ENCODE assay signal across 9 cellular contexts in genomic region chr1:26833432-26834405, GRCh38. TPM values are rescaled to one million over a fixed set of nuclear protein-coding genes. Genes with fewer than 3 reads are reported as not detected.
DNase-seq lines count a peak whose midpoint lies in the region; ATAC-seq, FAIRE-seq and TF ChIP-seq lines count a peak whose summit lies in the region.
"Had no signal": no experiment of that assay in that cellular context is flagged by ENCODE, and none has a peak within 500 bp of the region (broad histone marks: within the 10 kb centered on the region; RNA-seq: fewer than 3 reads in every experiment).

No MANE protein-coding gene starts in this region.

- no peaks in the 10 kb centered on the region for H3K9me3 Mint-ChIP-seq in HFFc6
- H3K9me3 Mint-ChIP-seq in WTC11 = no peaks in the 10 kb centered on the region

- H3K36me3 ChIP-seq in effector memory CD4-positive, alpha-beta T cell (ENCODE audit: control insufficient read depth, insufficient read depth, low read length) = peaks cover 18% of the 10 kb centered on the region

- DNase-seq in effector memory CD4-positive, alpha-beta T cell = peak; percentile 91 to 93 (median 93)
- peak; percentile 52 to 86 (median 66) for DNase-seq in stimulated activated CD4-positive, alpha-beta T cell treated with anti-CD3 and anti-CD28 coated beads, TNF-alpha, amount 100 ng/mL, for 4 hours (ENCODE audit: low read depth in 3 of 3)
- no peak for DNase-seq in RCC 7860 (ENCODE audit: low spot score)
- DNase-seq in HFFc6 = no peak
- no peak for DNase-seq in WTC11 (ENCODE audit: low spot score)
- DNase-seq: pancreas had no signal

- CTCF ChIA-PET in WTC11 (lab: Charles Lee) = interaction anchor here (0.6 to 1.4 kb wide), 3 partner anchors 11 to 34 kb away, joined by 3 to 5 read pairs (median 3); no protein-coding TSS in a partner anchor

- H3K4me3 Mint-ChIP-seq in HFFc6 (no peak overlapping the region), WTC11 (no peak overlapping the region)

- H3K27me3 Mint-ChIP-seq in HFFc6 (ENCODE audit: insufficient read depth) = peaks cover 1% of the 10 kb centered on the region; the same call in 1 of the 2 replicates
- H3K27me3 Mint-ChIP-seq in WTC11 (ENCODE audit: low read depth) = peaks cover 2% of the 10 kb centered on the region; the same call in 1 of the 2 replicates

- FAIRE-seq in RCC 7860 (lab: Jason Lieb, UNC) = no peak
- FAIRE-seq: pancreas had no signal

- H3K27me3 ChIP-seq in effector memory CD4-positive, alpha-beta T cell (replicated peaks; ENCODE audit: control insufficient read depth, insufficient read depth, low read length, poor library complexity, severe bottlenecking) = no peaks in the 10 kb centered on the region
- H3K27me3 ChIP-seq: pancreas had no signal

- no peak overlapping the region for H3K27ac Mint-ChIP-seq in HFFc6
- H3K27ac Mint-ChIP-seq in WTC11 = no peak overlapping the region

- peak overlapping the region; percentile 11 for H3K4me3 ChIP-seq in effector memory CD4-positive, alpha-beta T cell (ENCODE audit: insufficient read depth, low read depth, low read length, poor library complexity, severe bottlenecking)
- H3K4me3 ChIP-seq: pancreas had no signal

- ATAC-seq in GM19023 (IDR thresholded peaks at IDR 0.05; ENCODE audit: unreplicated experiment) (peak; percentile 86), HG03095 (IDR thresholded peaks at IDR 0.05; ENCODE audit: unreplicated experiment) (peak; percentile 83), WTC11 (no peak)
- peak; percentile 96 for ATAC-seq in activated CD4-positive, CD25-positive, alpha-beta regulatory T cell treated with anti-CD3 and anti-CD28 coated beads, Interleukin-2, amount 50 U/mL, for 24 hours

- peaks cover 21% of the 10 kb centered on the region for H3K36me3 Mint-ChIP-seq in HFFc6 (ENCODE audit: low read depth)
- H3K36me3 Mint-ChIP-seq in WTC11 = peaks cover 44% of the 10 kb centered on the region

- TF ChIP-seq CTCF in HFFc6 (IDR thresholded peaks at IDR 0.05) (no peak), WTC11 (IDR thresholded peaks at IDR 0.05) (no peak)

- POLR2A ChIA-PET in WTC11 (lab: Charles Lee) = no interaction called here

- peak overlapping the region; percentile 99 for H3K27ac ChIP-seq in effector memory CD4-positive, alpha-beta T cell (ENCODE audit: insufficient read depth, low read length, poor library complexity, severe bottlenecking)
- H3K27ac ChIP-seq: pancreas had no signal

- peaks cover 62% of the 10 kb centered on the region for H3K4me1 ChIP-seq in effector memory CD4-positive, alpha-beta T cell (ENCODE audit: control insufficient read depth, insufficient read depth, low read length, poor library complexity, severe bottlenecking)
- H3K4me1 ChIP-seq: pancreas had no signal

- H3K9me3 ChIP-seq in effector memory CD4-positive, alpha-beta T cell (ENCODE audit: control insufficient read depth, low read length) = no peaks in the 10 kb centered on the region
- H3K9me3 ChIP-seq: pancreas had no signal

- H3K4me1 Mint-ChIP-seq in HFFc6 (ENCODE audit: low read depth) (peaks cover 10% of the 10 kb centered on the region), WTC11 (peaks cover 7% of the 10 kb centered on the region)

TF ChIP-seq in WTC11, 78 proteins besides CTCF, POLR2A, EP300 and RAD21:
- TF ChIP-seq PRDM15 (CRISPR knock-in tag; IDR thresholded peaks at IDR 0.05) (no peak), ERG (CRISPR knock-in tag; IDR thresholded peaks at IDR 0.05) (no peak), CBFB (CRISPR knock-in tag; IDR thresholded peaks at IDR 0.05; ENCODE audit: low read depth) (no peak), MYBL2 (CRISPR knock-in tag; IDR thresholded peaks at IDR 0.05) (no peak), IRF1 (CRISPR knock-in tag; IDR thresholded peaks at IDR 0.05) (no peak), PRRX2 (CRISPR knock-in tag; IDR thresholded peaks at IDR 0.05) (no peak), FOXP4 (CRISPR knock-in tag; IDR thresholded peaks at IDR 0.05) (no peak), SMAD3 (CRISPR knock-in tag; IDR thresholded peaks at IDR 0.05; ENCODE audit: borderline replicate concordance) (no peak)
TF ChIP-seq in WTC11: peak in this region for 0.

RNA-seq across cellular contexts. Expression of gene ZDHHC18, which starts 7.2 kb away (rescaled TPM):
- total RNA-seq in HFFc6 (2021; fragmentation: NEBNext Ultra II Directional; extraction: Animal tissue kit (Norgen Biotek cat#: 25700)) = 10 to 100 TPM; 19.2 to 31.6 (median 23.8) TPM
- total RNA-seq in WTC11 (2021) = 26.5 to 29.8 TPM (median 28.7 TPM) in 3 replicates

RNA-seq across cellular contexts. Expression of gene SFN, which starts 29.2 kb away (rescaled TPM):
- under 1 TPM in 4 of 6 experiments, not detected in 2; 0.11 to 0.28 (median 0.20) TPM for total RNA-seq in HFFc6 (2021; fragmentation: NEBNext Ultra II Directional; extraction: Animal tissue kit (Norgen Biotek cat#: 25700))
- 8.0 to 14.3 TPM (median 8.0 TPM) in 3 replicates for total RNA-seq in WTC11 (2021)

RNA-seq across cellular contexts. Expression of gene PIGV, which starts 46.0 kb away (rescaled TPM):
- 10 to 100 TPM; 11.5 to 16.4 (median 13.6) TPM for total RNA-seq in HFFc6 (2021; fragmentation: NEBNext Ultra II Directional; extraction: Animal tissue kit (Norgen Biotek cat#: 25700))
- 13.1 to 15.0 TPM (median 13.7 TPM) in 3 replicates for total RNA-seq in WTC11 (2021)

RNA-seq across cellular contexts. Expression of gene GPN2, which starts 56.4 kb away (rescaled TPM):
- 10 to 100 TPM; 28.4 to 39.3 (median 36.1) TPM for total RNA-seq in HFFc6 (2021; fragmentation: NEBNext Ultra II Directional; extraction: Animal tissue kit (Norgen Biotek cat#: 25700))
- 31.7 to 38.5 TPM (median 34.2 TPM) in 3 replicates for total RNA-seq in WTC11 (2021)

Comparison
In these comparisons a context has a peak if more than half of its experiments do, and no peak if none do; other contexts are left out.
1. DNase-seq: peak in effector memory CD4-positive, alpha-beta T cell (3 of 3) and stimulated activated CD4-positive, alpha-beta T cell treated with anti-CD3 and anti-CD28 coated beads, TNF-alpha, amount 100 ng/mL, for 4 hours (3 of 3); none in RCC 7860 (single experiment), HFFc6 (single experiment) and WTC11 (single experiment).